In the genomic region with DNA sequence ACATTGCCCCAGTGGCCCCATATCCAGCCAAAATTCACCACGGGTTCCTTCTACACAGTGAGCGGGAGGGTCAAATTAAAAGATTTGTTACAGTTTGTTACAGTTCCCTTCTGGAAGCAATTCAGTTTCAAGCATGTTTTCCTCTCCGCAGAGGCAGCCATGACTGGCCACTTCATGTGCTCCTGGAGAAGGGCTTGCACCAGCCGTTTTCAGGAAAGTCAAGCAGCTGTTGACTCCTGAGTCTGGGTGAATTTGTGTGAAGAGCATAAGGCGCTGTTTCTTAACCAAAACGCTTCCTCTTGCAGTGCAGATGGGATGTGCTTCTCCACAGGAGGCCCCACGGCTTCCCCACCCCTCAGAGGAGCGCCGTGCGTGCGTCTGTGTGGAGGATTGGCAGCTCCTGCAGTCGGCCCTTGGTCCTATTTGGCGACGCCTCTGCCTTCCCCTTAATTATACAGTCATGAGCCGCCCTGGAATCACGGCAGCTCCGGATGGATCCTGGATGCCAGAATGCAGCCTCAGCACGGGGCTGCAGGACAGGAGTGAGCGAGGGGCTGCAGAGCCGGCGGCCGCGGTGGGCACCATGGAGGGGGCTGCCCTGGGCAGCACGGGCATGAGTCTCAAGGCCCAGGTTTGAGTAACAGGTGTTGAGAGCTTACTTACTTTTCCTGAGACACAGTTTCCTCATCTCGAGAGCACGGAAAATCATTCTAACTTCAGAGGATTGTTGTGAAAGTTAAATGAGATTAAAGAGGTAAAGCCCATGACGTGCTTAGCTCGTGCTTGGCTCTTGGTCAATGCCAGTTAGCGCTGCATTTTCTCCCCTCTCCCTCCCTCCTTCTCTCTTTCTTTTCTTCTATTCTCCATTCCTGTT, we compare ENCODE assay signal across 17 cellular contexts. TPM values are rescaled to one million over a fixed set of nuclear protein-coding genes. Genes with fewer than 3 reads are reported as not detected.
DNase-seq lines count a peak whose midpoint lies in the region; ATAC-seq and TF ChIP-seq lines count a peak whose summit lies in the region.
"Had no signal": no experiment of that assay in that cellular context is flagged by ENCODE, and none has a peak within 500 bp of the region (broad histone marks: within the 10 kb centered on the region; RNA-seq: fewer than 3 reads in every experiment).

No MANE protein-coding gene starts in this region.

- H3K56ac ChIP-seq in mesendoderm (ENCODE audit: low read length): no peak overlapping the region

- no peak overlapping the region for H2BK5ac ChIP-seq in mesendoderm (ENCODE audit: low read length)

- no peak for ATAC-seq in GM21717 (IDR thresholded peaks at IDR 0.05; ENCODE audit: unreplicated experiment)
- ATAC-seq: activated T-helper 17 cell treated with anti-CD3 and anti-CD28 coated beads, Interleukin-2, amount 50 U/mL, for 72 hours had no signal

- TF ChIP-seq CTCF in type B pancreatic cell (conservative IDR thresholded peaks at IDR 0.05): no peak

- no peak overlapping the region for H3K23ac ChIP-seq in mesendoderm (ENCODE audit: low read length)

- no peak overlapping the region for H2BK120ac ChIP-seq in mesendoderm (ENCODE audit: low read depth, low read length)

- H3K9me3 ChIP-seq in ectodermal cell (ENCODE audit: control insufficient read depth, low read length): no peaks in the 10 kb centered on the region

- 33% methylated on average over 29 of the region's 29 CpGs for whole genome bisulfite sequencing in ectodermal cell, 2 experiments
- WGBS in mesendoderm (ENCODE audit: extremely low coverage, insufficient coverage, low lambda C conversion rate): no CpG with 5 or more reads among the region's 29 CpGs

- H3K27ac Mint-ChIP-seq in type B pancreatic cell: no peak overlapping the region
- H3K27ac Mint-ChIP-seq: activated T-helper 17 cell treated with anti-CD3 and anti-CD28 coated beads, Interleukin-2, amount 50 U/mL, for 72 hours; CD8-positive, alpha-beta memory T cell had no signal

- H3K4me2 ChIP-seq in mesendoderm (ENCODE audit: low read length): no peak overlapping the region

- H3K4me3 Mint-ChIP-seq in type B pancreatic cell: peak overlapping the region; percentile 36
- H3K4me3 Mint-ChIP-seq: activated T-helper 17 cell treated with anti-CD3 and anti-CD28 coated beads, Interleukin-2, amount 50 U/mL, for 72 hours; CD8-positive, alpha-beta memory T cell had no signal

- no peaks in the 10 kb centered on the region for H3K36me3 Mint-ChIP-seq in type B pancreatic cell
- H3K36me3 Mint-ChIP-seq: CD8-positive, alpha-beta memory T cell had no signal

- H3K36me3 ChIP-seq in ectodermal cell (ENCODE audit: control insufficient read depth, insufficient read depth, low read length): no peaks in the 10 kb centered on the region
- no peaks in the 10 kb centered on the region for H3K36me3 ChIP-seq in mesendoderm (ENCODE audit: control insufficient read depth, insufficient read depth, low read length)

- peak overlapping the region; percentile 5 for H3K27ac ChIP-seq in ectodermal cell (ENCODE audit: insufficient read depth, low read depth, low read length, poor library complexity, severe bottlenecking)
- no peak overlapping the region for H3K27ac ChIP-seq in mesendoderm (ENCODE audit: low read depth, low read length)
- H3K27ac ChIP-seq: skin epidermis had no signal

- H2BK15ac ChIP-seq in mesendoderm (replicated peaks; ENCODE audit: low read depth): no peak overlapping the region

- DNase-seq in NCI-H187 (lab: John Stamatoyannopoulos, UW) (peak; percentile 16 to 30), NCI-H187 treated with DMSO at 0.1 percent for 48 hours (lab: John Stamatoyannopoulos, UW) (no peak), mesendoderm (peak; percentile 29), type B pancreatic cell (ENCODE audit: extremely low spot score, unreplicated experiment) (no peak), T-helper 1 cell (no peak)
- DNase-seq in stimulated activated CD8-positive, alpha-beta memory T cell treated with anti-CD3 and anti-CD28 coated beads, Interleukin-4, amount 100 ng/mL, for 48 hours: no peak
- DNase-seq: 8988T; activated CD4-positive, alpha-beta T cell treated with anti-CD3 and anti-CD28 coated beads, Interleukin-2, amount 50 U/mL, for 4 hours; CD8-positive, alpha-beta memory T cell; cortex of kidney; NCI-H1092; NCI-H774; T-helper 9 cell had no signal

- H4K5ac ChIP-seq in mesendoderm (ENCODE audit: low read length): no peak overlapping the region

- no peak overlapping the region for H3K9ac ChIP-seq in mesendoderm (ENCODE audit: low read length)

- no peak overlapping the region for H3K18ac ChIP-seq in mesendoderm (ENCODE audit: low read length)

- H3K4me1 Mint-ChIP-seq in type B pancreatic cell (ENCODE audit: unreplicated experiment): peaks cover 12% of the 10 kb centered on the region
- H3K4me1 Mint-ChIP-seq: activated T-helper 17 cell treated with anti-CD3 and anti-CD28 coated beads, Interleukin-2, amount 50 U/mL, for 72 hours; CD8-positive, alpha-beta memory T cell had no signal

- H3K4me3 ChIP-seq in ectodermal cell (ENCODE audit: insufficient read depth, low read depth, low read length): no peak overlapping the region
- no peak overlapping the region for H3K4me3 ChIP-seq in mesendoderm (ENCODE audit: low read length)
- H3K4me3 ChIP-seq: skin epidermis had no signal

- H4K8ac ChIP-seq in mesendoderm (ENCODE audit: low read depth, low read length): no peak overlapping the region

- no peaks in the 10 kb centered on the region for H3K9me3 Mint-ChIP-seq in type B pancreatic cell
- H3K9me3 Mint-ChIP-seq: activated T-helper 17 cell treated with anti-CD3 and anti-CD28 coated beads, Interleukin-2, amount 50 U/mL, for 72 hours; CD8-positive, alpha-beta memory T cell had no signal

- H3K79me2 ChIP-seq in mesendoderm (ENCODE audit: control insufficient read depth, insufficient read depth, low read length): no peaks in the 10 kb centered on the region

- H3K27me3 ChIP-seq in ectodermal cell (ENCODE audit: control insufficient read depth, insufficient read depth, low read length, poor library complexity, severe bottlenecking): peaks cover 7% of the 10 kb centered on the region
- no peaks in the 10 kb centered on the region for H3K27me3 ChIP-seq in mesendoderm (ENCODE audit: insufficient read depth, low read length, poor library complexity)

- no peak overlapping the region for H3K4ac ChIP-seq in mesendoderm (ENCODE audit: low read depth, low read length)

- no peaks in the 10 kb centered on the region for H3K79me1 ChIP-seq in mesendoderm (ENCODE audit: low read length)

- peaks cover 16% of the 10 kb centered on the region for H3K4me1 ChIP-seq in ectodermal cell (ENCODE audit: control insufficient read depth, insufficient read depth, low read length)
- no peaks in the 10 kb centered on the region for H3K4me1 ChIP-seq in mesendoderm (ENCODE audit: control insufficient read depth, low read depth, low read length)

- no peak overlapping the region for H2AK5ac ChIP-seq in mesendoderm (ENCODE audit: low read length)

- peaks cover 46% of the 10 kb centered on the region for H3K27me3 Mint-ChIP-seq in type B pancreatic cell

RNA-seq across cellular contexts. Expression of a gene that starts 54.2 kb away (rescaled TPM):
- polyA plus RNA-seq in ectodermal cell (2013, experiment 1 of 4): 39.8 TPM
- polyA plus RNA-seq in ectodermal cell (2013, experiment 2 of 4): 41.3 TPM
- polyA plus RNA-seq in ectodermal cell (2013, experiment 3 of 4): 27.5 TPM
- polyA plus RNA-seq in ectodermal cell (2013, experiment 4 of 4): 29.3 TPM
- 9.3 TPM for polyA plus RNA-seq in mesendoderm (2013, experiment 1 of 2)
- 9.6 TPM for polyA plus RNA-seq in mesendoderm (2013, experiment 2 of 2)
- total RNA-seq in type B pancreatic cell (ENCODE audit: low replicate concordance): 3.5 and 4.8 TPM in 2 replicates

Comparison
In these comparisons a context has a peak if more than half of its experiments do, and no peak if none do; other contexts are left out.
1. DNase-seq: peak in NCI-H187 (2 of 2) and mesendoderm (single experiment); none in NCI-H187 treated with DMSO at 0.1 percent for 48 hours (single experiment), type B pancreatic cell (single experiment), stimulated activated CD8-positive, alpha-beta memory T cell treated with anti-CD3 and anti-CD28 coated beads, Interleukin-4, amount 100 ng/mL, for 48 hours (single experiment) and T-helper 1 cell (0 of 5).